21 cellular contexts compared by ENCODE assay signal in genomic region chr9:95810133-95810532, GRCh38.
DNase-seq lines count a peak whose midpoint lies in the region; ATAC-seq and TF ChIP-seq lines count a peak whose summit lies in the region.
"Had no signal": no experiment of that assay in that cellular context is flagged by ENCODE, and none has a peak within 500 bp of the region (broad histone marks: within the 10 kb centered on the region; RNA-seq: fewer than 3 reads in every experiment).

No MANE protein-coding gene starts in this region.

- H3K4me1 Mint-ChIP-seq in WTC11, result peaks cover 28% of the 10 kb centered on the region
- H3K4me1 Mint-ChIP-seq in stimulated activated naive B cell treated with anti-CD40 and anti-IgM and Interleukin-4, amounts not matched to agents 10 μg/mL and 1 μg/mL and 100 μg/mL, for 72 hours, result peaks cover 23 to 26% of the 10 kb centered on the region in 2 donors
- peaks cover 10% of the 10 kb centered on the region for H3K4me1 Mint-ChIP-seq in activated CD4-positive, alpha-beta T cell treated with anti-CD3 and anti-CD28 coated beads, Interleukin-2, amount 10 ng/mL, durations not matched to agents 24 days and 14 days

- peaks cover 1% of the 10 kb centered on the region; the same call in 1 of the 2 replicates for H3K9me3 Mint-ChIP-seq in WTC11
- H3K9me3 Mint-ChIP-seq in stimulated activated naive B cell treated with anti-CD40 and anti-IgM and Interleukin-4, amounts not matched to agents 10 μg/mL and 1 μg/mL and 100 μg/mL, for 72 hours, result peaks cover 5% of the 10 kb centered on the region in 2 donors
- H3K9me3 Mint-ChIP-seq in activated CD4-positive, alpha-beta T cell treated with anti-CD3 and anti-CD28 coated beads, Interleukin-2, amount 10 ng/mL, durations not matched to agents 24 days and 14 days, result peaks cover 13% of the 10 kb centered on the region
- H3K9me3 Mint-ChIP-seq: CD8-positive, alpha-beta T cell had no signal

- no peak for TF ChIP-seq CTCF in GM12865 (IDR thresholded peaks at IDR 0.05; ENCODE audit: insufficient read depth, low read depth, low read length, missing control alignments)
- TF ChIP-seq CTCF in LNCaP clone FGC (IDR thresholded peaks at IDR 0.05; ENCODE audit: control insufficient read depth, extremely low read depth, insufficient read depth), result peak; percentile 12; the same call in 1 of the 2 replicates
- TF ChIP-seq CTCF in WTC11 (IDR thresholded peaks at IDR 0.05), result no peak

- no peaks in the 10 kb centered on the region for H3K36me3 Mint-ChIP-seq in WTC11
- H3K36me3 Mint-ChIP-seq in stimulated activated naive B cell treated with anti-CD40 and anti-IgM and Interleukin-4, amounts not matched to agents 10 μg/mL and 1 μg/mL and 100 μg/mL, for 72 hours, result peaks cover 2 to 17% of the 10 kb centered on the region in 2 donors
- peaks cover 3% of the 10 kb centered on the region for H3K36me3 Mint-ChIP-seq in activated CD4-positive, alpha-beta T cell treated with anti-CD3 and anti-CD28 coated beads, Interleukin-2, amount 10 ng/mL, durations not matched to agents 24 days and 14 days (ENCODE audit: low read depth)

- no peak overlapping the region for H3K4me3 Mint-ChIP-seq in WTC11
- H3K4me3 Mint-ChIP-seq in stimulated activated naive B cell treated with anti-CD40 and anti-IgM and Interleukin-4, amounts not matched to agents 10 μg/mL and 1 μg/mL and 100 μg/mL, for 72 hours, result no peak overlapping the region
- H3K4me3 Mint-ChIP-seq in activated CD4-positive, alpha-beta T cell treated with anti-CD3 and anti-CD28 coated beads, Interleukin-2, amount 10 ng/mL, durations not matched to agents 24 days and 14 days, result no peak overlapping the region
- H3K4me3 Mint-ChIP-seq: CD8-positive, alpha-beta T cell had no signal

- CTCF ChIA-PET in WTC11 (lab: Charles Lee), result interaction anchor here (0.6 to 1.4 kb wide), 4 partner anchors 74 to 254 kb away, joined by 3 to 4 read pairs (median 3); no protein-coding TSS in a partner anchor

- no peaks in the 10 kb centered on the region for H3K27me3 Mint-ChIP-seq in WTC11 (ENCODE audit: low read depth)
- H3K27me3 Mint-ChIP-seq in stimulated activated naive B cell treated with anti-CD40 and anti-IgM and Interleukin-4, amounts not matched to agents 10 μg/mL and 1 μg/mL and 100 μg/mL, for 72 hours, result peaks cover 0 to 7% of the 10 kb centered on the region in 2 donors
- peaks cover 13% of the 10 kb centered on the region for H3K27me3 Mint-ChIP-seq in activated CD4-positive, alpha-beta T cell treated with anti-CD3 and anti-CD28 coated beads, Interleukin-2, amount 10 ng/mL, durations not matched to agents 24 days and 14 days

- POLR2A ChIA-PET in WTC11 (lab: Charles Lee), result no interaction called here

- H3K4me3 ChIP-seq in GM12865 (ENCODE audit: low read depth, low read length) (no peak overlapping the region), LNCaP clone FGC (ENCODE audit: low read depth, low read length) (no peak overlapping the region)
- H3K4me3 ChIP-seq: SK-N-MC had no signal

- peak; percentile 43; the same call in 1 of the 2 replicates for ATAC-seq in WTC11
- ATAC-seq in stimulated activated naive B cell treated with anti-CD40 and anti-IgM and Interleukin-4, amounts not matched to agents 10 μg/mL and 1 μg/mL and 100 μg/mL, for 72 hours (replicated peaks), result peak; percentile 43 to 49
- no peak for ATAC-seq in esophagus mucosa
- ATAC-seq: CD8-positive, alpha-beta T cell had no signal

- H3K27ac Mint-ChIP-seq in WTC11, result no peak overlapping the region
- H3K27ac Mint-ChIP-seq in stimulated activated naive B cell treated with anti-CD40 and anti-IgM and Interleukin-4, amounts not matched to agents 10 μg/mL and 1 μg/mL and 100 μg/mL, for 72 hours, result no peak overlapping the region
- no peak overlapping the region for H3K27ac Mint-ChIP-seq in activated CD4-positive, alpha-beta T cell treated with anti-CD3 and anti-CD28 coated beads, Interleukin-2, amount 10 ng/mL, durations not matched to agents 24 days and 14 days
- H3K27ac Mint-ChIP-seq: CD8-positive, alpha-beta T cell had no signal

- DNase-seq in GM12865 (ENCODE audit: low read depth) (peak; percentile 14), LNCaP clone FGC (ENCODE audit: low read depth) (no peak), WTC11 (ENCODE audit: low spot score) (no peak)
- DNase-seq in stimulated activated naive B cell treated with anti-CD40 and anti-IgM and Interleukin-4, amounts not matched to agents 10 μg/mL and 1 μg/mL and 100 μg/mL, for 72 hours, result no peak
- DNase-seq in activated CD4-positive, CD25-positive, alpha-beta regulatory T cell (lab: John Stamatoyannopoulos, UW), result no peak
- no peak for DNase-seq in activated CD4-positive, alpha-beta T cell treated with anti-CD3 and anti-CD28 coated beads, Interleukin-2, amount 10 ng/mL, durations not matched to agents 24 days and 14 days
- DNase-seq: AML-193; C1 segment of cervical spinal cord; CD8-positive, alpha-beta T cell; DND-41; H7; MV-4-11; NCI-H1105 treated with DMSO at 0.1 percent for 48 hours; NCI-H1694; NCI-H2081 treated with DMSO at 0.1 percent for 48 hours; NCI-H446; NCI-H526; SHP77 treated with DMSO at 0.1 percent for 48 hours; SW 1271 had no signal

- intact Hi-C loops in activated CD4-positive, alpha-beta T cell treated with anti-CD3 and anti-CD28 coated beads, Interleukin-2, amount 10 ng/mL, durations not matched to agents 24 days and 14 days (cut with micrococcal nuclease), result no loop called here

TF ChIP-seq in WTC11, 78 proteins besides CTCF, POLR2A, EP300 and RAD21 (continues in another document):
- TF ChIP-seq ATF2 (CRISPR knock-in tag; IDR thresholded peaks at IDR 0.05; ENCODE audit: borderline replicate concordance, low read depth) (no peak), CREB1 (CRISPR knock-in tag; IDR thresholded peaks at IDR 0.05) (no peak), IRF1 (CRISPR knock-in tag; IDR thresholded peaks at IDR 0.05) (no peak), MLX (CRISPR knock-in tag; IDR thresholded peaks at IDR 0.05) (no peak), FOXP1 (CRISPR knock-in tag; IDR thresholded peaks at IDR 0.05; ENCODE audit: borderline replicate concordance) (no peak), ZNF416 (CRISPR knock-in tag; IDR thresholded peaks at IDR 0.05) (no peak), FOXP4 (CRISPR knock-in tag; IDR thresholded peaks at IDR 0.05) (no peak), E2F1 (CRISPR knock-in tag; IDR thresholded peaks at IDR 0.05) (no peak)
